28 cellular contexts compared by ENCODE assay signal in genomic region chr2:54818226-54818625, GRCh38.
"Had no signal": no experiment of that assay in that cellular context is flagged by ENCODE, and none has a peak within 500 bp of the region (broad histone marks: within the 10 kb centered on the region; RNA-seq: fewer than 3 reads in every experiment).

No MANE protein-coding gene starts in this region.

- H3K4me3 ChIP-seq: adrenal gland, coronary artery, dorsolateral prefrontal cortex, heart left ventricle had no signal

- DNase-seq: activated CD4-positive, alpha-beta memory T cell treated with anti-CD3 and anti-CD28 coated beads for 36 hours; activated CD4-positive, alpha-beta T cell treated with anti-CD3 and anti-CD28 coated beads for 36 hours; activated CD4-positive, alpha-beta T cell treated with anti-CD3 and anti-CD28 coated beads, Interleukin-2, amount 10 ng/mL, durations not matched to agents 24 days and 14 days; activated CD4-positive, CD25-positive, alpha-beta regulatory T cell; activated CD4-positive, CD25-positive, alpha-beta regulatory T cell treated with anti-CD3 and anti-CD28 coated beads, Interleukin-2, amount 50 U/mL, for 72 hours; activated CD8-positive, alpha-beta memory T cell treated with anti-CD3 and anti-CD28 coated beads, Interleukin-2, amount 10 ng/mL, durations not matched to agents 7 days and 5 days; activated CD8-positive, alpha-beta memory T cell treated with anti-CD3 and anti-CD28 coated beads, Interleukin-2, amount 50 U/mL, for 4 hours; activated CD8-positive, alpha-beta T cell treated with anti-CD3 and anti-CD28 coated beads, Interleukin-2, amount 10 ng/mL, durations not matched to agents 7 days and 5 days; activated effector memory CD4-positive, alpha-beta T cell treated with anti-CD3 and anti-CD28 coated beads, Interleukin-2, amount 50 U/mL, for 16 hours; activated naive CD4-positive, alpha-beta T cell treated with anti-CD3 and anti-CD28 coated beads for 36 hours; activated naive CD8-positive, alpha-beta T cell treated with anti-CD3 and anti-CD28 coated beads for 36 hours; activated naive CD8-positive, alpha-beta T cell treated with anti-CD3 and anti-CD28 coated beads, Interleukin-2, amount 50 U/mL, for 24 hours; activated T-cell treated with anti-CD3 and anti-CD28 coated beads, Interleukin-2, amount 50 U/mL, for 1 hour; activated T-cell treated with anti-CD3 and anti-CD28 coated beads, Interleukin-2, amount 50 U/mL, for 48 hours; adrenal gland; aorta; dorsolateral prefrontal cortex; effector memory CD4-positive, alpha-beta T cell; foreskin fibroblast; glutamatergic neuron; heart left ventricle; hypothalamus; T-helper 9 cell had no signal

- H3K4me1 ChIP-seq: adrenal gland, heart left ventricle had no signal

- H3K27ac ChIP-seq: adrenal gland, coronary artery, dorsolateral prefrontal cortex, epithelial cell of prostate, heart left ventricle had no signal

- H3K36me3 ChIP-seq: adrenal gland, heart left ventricle had no signal

- H3K9me3 ChIP-seq: adrenal gland, heart left ventricle had no signal

- FAIRE-seq: bronchial epithelial cell, endothelial cell of umbilical vein, frontal cortex had no signal

- ATAC-seq: activated CD4-positive, alpha-beta T cell treated with anti-CD3 and anti-CD28 coated beads for 36 hours; activated CD8-positive, alpha-beta memory T cell treated with anti-CD3 and anti-CD28 coated beads, Interleukin-2, amount 10 ng/mL, durations not matched to agents 7 days and 5 days; activated CD8-positive, alpha-beta T cell treated with anti-CD3 and anti-CD28 coated beads, Interleukin-2, amount 10 ng/mL, durations not matched to agents 7 days and 5 days; activated naive CD8-positive, alpha-beta T cell treated with anti-CD3 and anti-CD28 coated beads, Interleukin-2, amount 50 U/mL, for 24 hours; heart left ventricle had no signal

- H3K27me3 ChIP-seq: adrenal gland, dorsolateral prefrontal cortex had no signal
